ENCODE assay signal across 1 cellular context in genomic region chr6:4403023-4403752, GRCh38.
TF ChIP-seq lines count a peak whose summit lies in the region.

No MANE protein-coding gene starts in this region.

TF ChIP-seq in GM23338, 12 proteins besides CTCF, POLR2A, EP300 and RAD21 (continued from another document):
- no peak for TF ChIP-seq STAT1 (IDR thresholded peaks at IDR 0.05; ENCODE audit: unreplicated experiment)
- no peak for TF ChIP-seq NANOG (IDR thresholded peaks at IDR 0.05; ENCODE audit: borderline replicate concordance)
- no peak for TF ChIP-seq EZH2phosphoT487 (IDR thresholded peaks at IDR 0.05; ENCODE audit: unreplicated experiment)
- no peak for TF ChIP-seq JUNB (IDR thresholded peaks at IDR 0.05; ENCODE audit: unreplicated experiment)
- TF ChIP-seq ZNF462 (CRISPR knock-in tag; IDR thresholded peaks at IDR 0.05): no peak
- TF ChIP-seq, protein P1, sequence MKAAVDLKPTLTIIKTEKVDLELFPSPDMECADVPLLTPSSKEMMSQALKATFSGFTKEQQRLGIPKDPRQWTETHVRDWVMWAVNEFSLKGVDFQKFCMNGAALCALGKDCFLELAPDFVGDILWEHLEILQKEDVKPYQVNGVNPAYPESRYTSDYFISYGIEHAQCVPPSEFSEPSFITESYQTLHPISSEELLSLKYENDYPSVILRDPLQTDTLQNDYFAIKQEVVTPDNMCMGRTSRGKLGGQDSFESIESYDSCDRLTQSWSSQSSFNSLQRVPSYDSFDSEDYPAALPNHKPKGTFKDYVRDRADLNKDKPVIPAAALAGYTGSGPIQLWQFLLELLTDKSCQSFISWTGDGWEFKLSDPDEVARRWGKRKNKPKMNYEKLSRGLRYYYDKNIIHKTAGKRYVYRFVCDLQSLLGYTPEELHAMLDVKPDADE (IDR thresholded peaks at IDR 0.05): no peak
